28 cellular contexts compared by ENCODE assay signal in genomic region chr10:101027281-101027680, GRCh38. TPM values are rescaled to one million over a fixed set of nuclear protein-coding genes. Genes with fewer than 3 reads are reported as not detected.
"Had no signal": no experiment of that assay in that cellular context is flagged by ENCODE, and none has a peak within 500 bp of the region (broad histone marks: within the 10 kb centered on the region; RNA-seq: fewer than 3 reads in every experiment).

No MANE protein-coding gene starts in this region.

- H3K27me3 ChIP-seq: adrenal gland, ascending aorta, gastroesophageal sphincter, tibial nerve had no signal

- H3K4me3 ChIP-seq: adrenal gland, ascending aorta, coronary artery, gastroesophageal sphincter, tibial nerve had no signal

- H3K27ac ChIP-seq: adrenal gland, ascending aorta, coronary artery, gastroesophageal sphincter, tibial nerve had no signal

- H3K4me3 Mint-ChIP-seq: activated B cell treated with CpG ODN at 0.5 μM for 24 hours; activated CD8-positive, alpha-beta T cell treated with anti-CD3 and anti-CD28 coated beads for 36 hours; activated naive CD8-positive, alpha-beta T cell; activated T-cell treated with anti-CD3 and anti-CD28 coated beads, Interleukin-2, amount 50 U/mL, for 72 hours; effector memory CD8-positive, alpha-beta T cell; immature natural killer cell; naive thymus-derived CD4-positive, alpha-beta T cell; neural crest cell; T-helper 17 cell had no signal

- H3K36me3 ChIP-seq: adrenal gland, ascending aorta, gastroesophageal sphincter, tibial nerve had no signal

- H3K27ac Mint-ChIP-seq: activated CD8-positive, alpha-beta T cell treated with anti-CD3 and anti-CD28 coated beads for 36 hours; activated naive CD8-positive, alpha-beta T cell; activated T-cell treated with anti-CD3 and anti-CD28 coated beads, Interleukin-2, amount 50 U/mL, for 72 hours; effector memory CD8-positive, alpha-beta T cell; immature natural killer cell; T-helper 17 cell had no signal

- ATAC-seq: activated CD8-positive, alpha-beta T cell treated with anti-CD3 and anti-CD28 coated beads for 36 hours; activated T-cell treated with anti-CD3 and anti-CD28 coated beads, Interleukin-2, amount 50 U/mL, for 72 hours; effector memory CD8-positive, alpha-beta T cell; gastroesophageal sphincter; left colon; naive thymus-derived CD4-positive, alpha-beta T cell; right cardiac atrium; T-helper 17 cell had no signal

- H3K27me3 Mint-ChIP-seq: activated naive CD8-positive, alpha-beta T cell had no signal

- H3K36me3 Mint-ChIP-seq: activated naive CD8-positive, alpha-beta T cell; brain; immature natural killer cell; naive thymus-derived CD4-positive, alpha-beta T cell had no signal

- H3K9me3 ChIP-seq: adrenal gland, ascending aorta, gastroesophageal sphincter, tibial nerve had no signal

- DNase-seq: activated B cell treated with CpG ODN at 0.5 μM for 24 hours; activated CD4-positive, alpha-beta T cell treated with anti-CD3 and anti-CD28 coated beads, Interleukin-2, amount 50 U/mL, for 1 hour; activated CD8-positive, alpha-beta T cell treated with anti-CD3 and anti-CD28 coated beads for 36 hours; activated naive CD4-positive, alpha-beta T cell; activated T-cell treated with anti-CD3 and anti-CD28 coated beads, Interleukin-2, amount 50 U/mL, for 72 hours; adrenal gland; effector memory CD8-positive, alpha-beta T cell; erythroblast; hippocampal formation; immature natural killer cell; kidney; left colon; midbrain; naive thymus-derived CD4-positive, alpha-beta T cell; occipital lobe; right cardiac atrium; stimulated activated CD4-positive, alpha-beta T cell treated with anti-CD3 and anti-CD28 coated beads, Interleukin-15, amount 100 ng/mL, for 24 hours; stimulated activated CD4-positive, alpha-beta T cell treated with anti-CD3 and anti-CD28 coated beads, Interleukin-2, amount 100 ng/mL, for 24 hours; stimulated activated naive CD4-positive, alpha-beta T cell; T-helper 17 cell; T1000 had no signal

- H3K9me3 Mint-ChIP-seq: activated B cell treated with CpG ODN at 0.5 μM for 24 hours; activated CD8-positive, alpha-beta T cell treated with anti-CD3 and anti-CD28 coated beads for 36 hours; activated T-cell treated with anti-CD3 and anti-CD28 coated beads, Interleukin-2, amount 50 U/mL, for 72 hours; effector memory CD8-positive, alpha-beta T cell; immature natural killer cell; naive thymus-derived CD4-positive, alpha-beta T cell; neural crest cell had no signal

RNA-seq across cellular contexts. Expression of gene KAZALD1, which starts 34.5 kb away (rescaled TPM):
- total RNA-seq: T-helper 17 cell had no signal
- polyA plus RNA-seq: immature natural killer cell; naive thymus-derived CD4-positive, alpha-beta T cell had no signal
